In genomic region chr12:109065853-109066193, GRCh38 we compare ENCODE assay signal across 22 cellular contexts. TPM values are rescaled to one million over a fixed set of nuclear protein-coding genes. Genes with fewer than 3 reads are reported as not detected.
"Had no signal": no experiment of that assay in that cellular context is flagged by ENCODE, and none has a peak within 500 bp of the region (broad histone marks: within the 10 kb centered on the region; RNA-seq: fewer than 3 reads in every experiment).

No MANE protein-coding gene starts in this region.

- H3K9me3 Mint-ChIP-seq: central memory CD8-positive, alpha-beta T cell; naive B cell had no signal

- H3K4me1 Mint-ChIP-seq: central memory CD8-positive, alpha-beta T cell had no signal

- H3K9me3 ChIP-seq: gastroesophageal sphincter, lower lobe of right lung, right atrium auricular region, stomach, thoracic aorta had no signal

- DNase-seq: effector memory CD4-positive, alpha-beta T cell; lower lobe of right lung; mesendoderm; naive B cell; nephron progenitor cell; posterior cingulate gyrus; stimulated activated CD4-positive, alpha-beta T cell treated with anti-CD3 and anti-CD28 coated beads, Interleukin-12 subunit alpha, Interleukin-12 subunit beta, amount 100 ng/mL, for 4 hours; stimulated activated naive CD4-positive, alpha-beta T cell; stomach; substantia nigra; trophoblast cell had no signal

- H3K27ac Mint-ChIP-seq: nephron progenitor cell had no signal

- H3K4me3 ChIP-seq: gastroesophageal sphincter, lower lobe of right lung, right atrium auricular region, stomach, thoracic aorta had no signal

- FAIRE-seq: endometrium, small intestine, urothelium cell line had no signal

- H3K4me3 Mint-ChIP-seq: central memory CD8-positive, alpha-beta T cell; naive B cell; nephron progenitor cell had no signal

- H3K27me3 ChIP-seq: gastroesophageal sphincter, right atrium auricular region, stomach had no signal

- H3K27ac ChIP-seq: gastroesophageal sphincter, lower lobe of right lung, right atrium auricular region, stomach, thoracic aorta had no signal

- H3K27me3 Mint-ChIP-seq: central memory CD8-positive, alpha-beta T cell; naive B cell had no signal

- ATAC-seq: esophagus mucosa, gastroesophageal sphincter, lower lobe of right lung had no signal

- H3K4me1 ChIP-seq: gastroesophageal sphincter, lower lobe of right lung, right atrium auricular region, stomach had no signal

RNA-seq across cellular contexts. Expression of gene SVOP, which starts 45.0 kb away (rescaled TPM):
- total RNA-seq: esophagus mucosa, fibroblast of lung, kidney epithelial cell, lower lobe of right lung, omental fat pad, thoracic aorta had no signal
- polyA plus RNA-seq: fibroblast of lung had no signal
